In genomic region chr17:49067163-49067562, GRCh38 we compare ENCODE assay signal across 2 cellular contexts.
A peak's percentile ranks its signal among the peaks of the same experiment; 100 is the strongest.
TF ChIP-seq lines count a peak whose summit lies in the region.

No MANE protein-coding gene starts in this region.

TF ChIP-seq in HepG2, 621 proteins besides CTCF, POLR2A, EP300 and RAD21 (continued from another document and continues in another):
- TF ChIP-seq, protein P1, sequence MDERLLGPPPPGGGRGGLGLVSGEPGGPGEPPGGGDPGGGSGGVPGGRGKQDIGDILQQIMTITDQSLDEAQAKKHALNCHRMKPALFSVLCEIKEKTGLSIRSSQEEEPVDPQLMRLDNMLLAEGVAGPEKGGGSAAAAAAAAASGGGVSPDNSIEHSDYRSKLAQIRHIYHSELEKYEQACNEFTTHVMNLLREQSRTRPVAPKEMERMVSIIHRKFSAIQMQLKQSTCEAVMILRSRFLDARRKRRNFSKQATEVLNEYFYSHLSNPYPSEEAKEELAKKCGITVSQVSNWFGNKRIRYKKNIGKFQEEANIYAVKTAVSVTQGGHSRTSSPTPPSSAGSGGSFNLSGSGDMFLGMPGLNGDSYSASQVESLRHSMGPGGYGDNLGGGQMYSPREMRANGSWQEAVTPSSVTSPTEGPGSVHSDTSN (CRISPR knock-in tag; IDR thresholded peaks at IDR 0.05) = peak; percentile 89
- TF ChIP-seq HOXA5 (CRISPR knock-in tag; IDR thresholded peaks at IDR 0.05) = no peak
- no peak for TF ChIP-seq KLF13 (CRISPR knock-in tag; IDR thresholded peaks at IDR 0.05)
- TF ChIP-seq, protein P2, sequence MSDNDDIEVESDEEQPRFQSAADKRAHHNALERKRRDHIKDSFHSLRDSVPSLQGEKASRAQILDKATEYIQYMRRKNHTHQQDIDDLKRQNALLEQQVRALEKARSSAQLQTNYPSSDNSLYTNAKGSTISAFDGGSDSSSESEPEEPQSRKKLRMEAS (IDR thresholded peaks at IDR 0.05) = no peak
- TF ChIP-seq PAF1 (CRISPR knock-in tag; IDR thresholded peaks at IDR 0.05) = no peak
- TF ChIP-seq NKX3-1 (CRISPR knock-in tag; IDR thresholded peaks at IDR 0.05) = no peak
- no peak for TF ChIP-seq ZNF800 (CRISPR knock-in tag; IDR thresholded peaks at IDR 0.05)
- TF ChIP-seq, protein P3, sequence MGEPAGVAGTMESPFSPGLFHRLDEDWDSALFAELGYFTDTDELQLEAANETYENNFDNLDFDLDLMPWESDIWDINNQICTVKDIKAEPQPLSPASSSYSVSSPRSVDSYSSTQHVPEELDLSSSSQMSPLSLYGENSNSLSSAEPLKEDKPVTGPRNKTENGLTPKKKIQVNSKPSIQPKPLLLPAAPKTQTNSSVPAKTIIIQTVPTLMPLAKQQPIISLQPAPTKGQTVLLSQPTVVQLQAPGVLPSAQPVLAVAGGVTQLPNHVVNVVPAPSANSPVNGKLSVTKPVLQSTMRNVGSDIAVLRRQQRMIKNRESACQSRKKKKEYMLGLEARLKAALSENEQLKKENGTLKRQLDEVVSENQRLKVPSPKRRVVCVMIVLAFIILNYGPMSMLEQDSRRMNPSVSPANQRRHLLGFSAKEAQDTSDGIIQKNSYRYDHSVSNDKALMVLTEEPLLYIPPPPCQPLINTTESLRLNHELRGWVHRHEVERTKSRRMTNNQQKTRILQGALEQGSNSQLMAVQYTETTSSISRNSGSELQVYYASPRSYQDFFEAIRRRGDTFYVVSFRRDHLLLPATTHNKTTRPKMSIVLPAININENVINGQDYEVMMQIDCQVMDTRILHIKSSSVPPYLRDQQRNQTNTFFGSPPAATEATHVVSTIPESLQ (CRISPR knock-in tag; conservative IDR thresholded peaks at IDR 0.05) = no peak
- TF ChIP-seq, protein P4, sequence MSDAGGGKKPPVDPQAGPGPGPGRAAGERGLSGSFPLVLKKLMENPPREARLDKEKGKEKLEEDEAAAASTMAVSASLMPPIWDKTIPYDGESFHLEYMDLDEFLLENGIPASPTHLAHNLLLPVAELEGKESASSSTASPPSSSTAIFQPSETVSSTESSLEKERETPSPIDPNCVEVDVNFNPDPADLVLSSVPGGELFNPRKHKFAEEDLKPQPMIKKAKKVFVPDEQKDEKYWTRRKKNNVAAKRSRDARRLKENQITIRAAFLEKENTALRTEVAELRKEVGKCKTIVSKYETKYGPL (CRISPR knock-in tag; IDR thresholded peaks at IDR 0.05) = no peak
- peak; percentile 21; the same call in 1 of the 2 replicates for TF ChIP-seq SAP130 (CRISPR knock-in tag; IDR thresholded peaks at IDR 0.05; ENCODE audit: low read depth)
- no peak for TF ChIP-seq THYN1 (CRISPR knock-in tag; IDR thresholded peaks at IDR 0.05; ENCODE audit: borderline replicate concordance, low read depth)
- peak; percentile 20; the same call in 1 of the 2 replicates for TF ChIP-seq ZNF839 (CRISPR knock-in tag; IDR thresholded peaks at IDR 0.05; ENCODE audit: borderline replicate concordance)
- TF ChIP-seq MATR3 (CRISPR knock-in tag; IDR thresholded peaks at IDR 0.05) = no peak
- TF ChIP-seq ZNF12 (CRISPR knock-in tag; IDR thresholded peaks at IDR 0.05) = no peak
- no peak for TF ChIP-seq ZNF20 (CRISPR knock-in tag; IDR thresholded peaks at IDR 0.05)
- TF ChIP-seq TEAD3 (CRISPR knock-in tag; optimal IDR thresholded peaks at IDR 0.05; ENCODE audit: borderline replicate concordance) = peak; percentile 92
- no peak for TF ChIP-seq SMARCC2 (IDR thresholded peaks at IDR 0.05)
- no peak for TF ChIP-seq LBX2 (CRISPR knock-in tag; IDR thresholded peaks at IDR 0.05; ENCODE audit: borderline replicate concordance)
- TF ChIP-seq NFYB (CRISPR knock-in tag; IDR thresholded peaks at IDR 0.05) = peak; percentile 81
- TF ChIP-seq HDAC1 (CRISPR knock-in tag; IDR thresholded peaks at IDR 0.05) = peak; percentile 5; the same call in 1 of the 2 replicates
- TF ChIP-seq ZSCAN25 (CRISPR knock-in tag; IDR thresholded peaks at IDR 0.05) = no peak
- no peak for TF ChIP-seq PHF21A (CRISPR knock-in tag; IDR thresholded peaks at IDR 0.05)
- no peak for TF ChIP-seq ZBTB8A (CRISPR knock-in tag; IDR thresholded peaks at IDR 0.05; ENCODE audit: borderline replicate concordance, low read depth)
- TF ChIP-seq SP2 (CRISPR knock-in tag; IDR thresholded peaks at IDR 0.05) = peak; percentile 81
- TF ChIP-seq BRD4 (CRISPR knock-in tag; IDR thresholded peaks at IDR 0.05) = no peak
- no peak for TF ChIP-seq CREB1 (IDR thresholded peaks at IDR 0.05)
- peak; percentile 53 for TF ChIP-seq CREB1 (CRISPR knock-in tag; IDR thresholded peaks at IDR 0.05)

TF ChIP-seq in WTC11, 78 proteins besides CTCF, POLR2A, EP300 and RAD21:
- TF ChIP-seq, protein P5, sequence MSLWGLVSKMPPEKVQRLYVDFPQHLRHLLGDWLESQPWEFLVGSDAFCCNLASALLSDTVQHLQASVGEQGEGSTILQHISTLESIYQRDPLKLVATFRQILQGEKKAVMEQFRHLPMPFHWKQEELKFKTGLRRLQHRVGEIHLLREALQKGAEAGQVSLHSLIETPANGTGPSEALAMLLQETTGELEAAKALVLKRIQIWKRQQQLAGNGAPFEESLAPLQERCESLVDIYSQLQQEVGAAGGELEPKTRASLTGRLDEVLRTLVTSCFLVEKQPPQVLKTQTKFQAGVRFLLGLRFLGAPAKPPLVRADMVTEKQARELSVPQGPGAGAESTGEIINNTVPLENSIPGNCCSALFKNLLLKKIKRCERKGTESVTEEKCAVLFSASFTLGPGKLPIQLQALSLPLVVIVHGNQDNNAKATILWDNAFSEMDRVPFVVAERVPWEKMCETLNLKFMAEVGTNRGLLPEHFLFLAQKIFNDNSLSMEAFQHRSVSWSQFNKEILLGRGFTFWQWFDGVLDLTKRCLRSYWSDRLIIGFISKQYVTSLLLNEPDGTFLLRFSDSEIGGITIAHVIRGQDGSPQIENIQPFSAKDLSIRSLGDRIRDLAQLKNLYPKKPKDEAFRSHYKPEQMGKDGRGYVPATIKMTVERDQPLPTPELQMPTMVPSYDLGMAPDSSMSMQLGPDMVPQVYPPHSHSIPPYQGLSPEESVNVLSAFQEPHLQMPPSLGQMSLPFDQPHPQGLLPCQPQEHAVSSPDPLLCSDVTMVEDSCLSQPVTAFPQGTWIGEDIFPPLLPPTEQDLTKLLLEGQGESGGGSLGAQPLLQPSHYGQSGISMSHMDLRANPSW (CRISPR knock-in tag; conservative IDR thresholded peaks at IDR 0.05; ENCODE audit: low read depth) = no peak
- peak; percentile 58 for TF ChIP-seq NFYB (CRISPR knock-in tag; conservative IDR thresholded peaks at IDR 0.05; ENCODE audit: low read depth)
